ENCODE assay signal across 25 cellular contexts in genomic region chr17:12922120-12922519, GRCh38.
"Had no signal": no experiment of that assay in that cellular context is flagged by ENCODE, and none has a peak within 500 bp of the region (broad histone marks: within the 10 kb centered on the region; RNA-seq: fewer than 3 reads in every experiment).

No MANE protein-coding gene starts in this region.

- FAIRE-seq: islet of Langerhans, kidney had no signal

- H3K4me2 ChIP-seq: smooth muscle cell had no signal

- H3K27me3 ChIP-seq: left lung, right atrium auricular region, right lobe of liver, stomach, testis, thyroid gland, transverse colon, upper lobe of left lung, vagina had no signal

- ATAC-seq: left colon; left lung; lower lobe of right lung; naive thymus-derived CD8-positive, alpha-beta T cell; psoas muscle; right lobe of liver; stimulated activated naive B cell treated with anti-CD40 and anti-IgM and Interleukin-4, amounts not matched to agents 10 μg/mL and 1 μg/mL and 100 μg/mL, for 72 hours; stimulated activated naive CD8-positive, alpha-beta T cell treated with anti-CD3 and anti-CD28 coated beads, Interleukin-15, Interleukin-2, amounts not matched to agents 100 U/mL and 50 U/mL, for 24 hours had no signal

- H3K79me2 ChIP-seq: parathyroid adenoma had no signal

- H3K4me3 ChIP-seq: left lung, lower lobe of right lung, psoas muscle, right atrium auricular region, right lobe of liver, smooth muscle cell, stomach, testis, thyroid gland, transverse colon, upper lobe of left lung, vagina had no signal

- H3K36me3 ChIP-seq: lower lobe of right lung, right lobe of liver, upper lobe of left lung, vagina had no signal

- H3K9me3 ChIP-seq: left lung, lower lobe of right lung, psoas muscle, right atrium auricular region, right lobe of liver, stomach, testis, thyroid gland, transverse colon, upper lobe of left lung, vagina had no signal

- H3K9ac ChIP-seq: parathyroid adenoma had no signal

- H2AFZ ChIP-seq: parathyroid adenoma had no signal

- H3K27ac ChIP-seq: left lung, lower lobe of right lung, parathyroid adenoma, psoas muscle, right atrium auricular region, right lobe of liver, stomach, testis, thyroid gland, transverse colon, upper lobe of left lung, vagina had no signal

- H3K4me1 ChIP-seq: left lung, lower lobe of right lung, psoas muscle, right lobe of liver, stomach, testis, thyroid gland, transverse colon, upper lobe of left lung, vagina had no signal

- DNase-seq: hippocampal formation; immature natural killer cell; kidney; left colon; left lung; lower lobe of right lung; mammary epithelial cell; mesenchymal stem cell; naive thymus-derived CD8-positive, alpha-beta T cell; psoas muscle; right lobe of liver; stimulated activated CD4-positive, alpha-beta T cell treated with anti-CD3 and anti-CD28 coated beads, Interleukin-1b, Interleukin-23, amount 100 ng/mL, for 48 hours; stimulated activated CD4-positive, alpha-beta T cell treated with anti-CD3 and anti-CD28 coated beads, Interleukin-2, amount 100 ng/mL, for 48 hours; stimulated activated naive B cell treated with anti-CD40 and anti-IgM and Interleukin-4, amounts not matched to agents 10 μg/mL and 1 μg/mL and 100 μg/mL, for 72 hours; stimulated activated naive CD8-positive, alpha-beta T cell treated with anti-CD3 and anti-CD28 coated beads, Interleukin-15, Interleukin-2, amounts not matched to agents 100 U/mL and 50 U/mL, for 24 hours; stomach; testis; thyroid gland; transverse colon; upper lobe of left lung had no signal
